8 cellular contexts compared by ENCODE assay signal in genomic region chr7:94375167-94375566, GRCh38. TPM values are rescaled to one million over a fixed set of nuclear protein-coding genes. Genes with fewer than 3 reads are reported as not detected.
DNase-seq lines count a peak whose midpoint lies in the region; ATAC-seq lines count a peak whose summit lies in the region.

No MANE protein-coding gene starts in this region.

- 31% methylated on average over 2 of the region's 2 CpGs for WGBS in right cardiac atrium

- no peak overlapping the region for H3K27ac Mint-ChIP-seq in T-helper 17 cell

- intact Hi-C loops in right cardiac atrium (cut with DNase I), result no loop called here

- peaks cover 12% of the 10 kb centered on the region for H3K27me3 Mint-ChIP-seq in T-helper 17 cell

- H3K4me3 Mint-ChIP-seq in T-helper 17 cell, result no peak overlapping the region

- no peaks in the 10 kb centered on the region for H3K9me3 ChIP-seq in ES-I3 (ENCODE audit: control insufficient read depth, insufficient read depth, low read length)
- H3K9me3 ChIP-seq in right cardiac atrium (ENCODE audit: control insufficient read depth, low read length), result no peaks in the 10 kb centered on the region
- no peaks in the 10 kb centered on the region for H3K9me3 ChIP-seq in T-helper 17 cell (ENCODE audit: control insufficient read depth, low read length, poor library complexity, severe bottlenecking)

- peak overlapping the region; percentile 42 for H3K4me3 ChIP-seq in right cardiac atrium (ENCODE audit: low read length)

- peak overlapping the region; percentile 86 for H3K27ac ChIP-seq in right cardiac atrium (ENCODE audit: low read length)

- peak overlapping the region; percentile 23 for H3K9ac ChIP-seq in ES-I3 (ENCODE audit: low read depth, low read length)

- H3K27me3 ChIP-seq in right cardiac atrium (ENCODE audit: control insufficient read depth, insufficient read depth), result no peaks in the 10 kb centered on the region

- no peaks in the 10 kb centered on the region for H3K4me1 Mint-ChIP-seq in T-helper 17 cell

- peak; percentile 99 for DNase-seq in amniotic epithelial cell (ENCODE audit: low read depth)
- peak; percentile 56 to 78 (median 58) for DNase-seq in right cardiac atrium
- DNase-seq in renal cortical epithelial cell (ENCODE audit: low read depth), result peak; percentile 85
- DNase-seq in NOMO-1 treated with DMSO at 0.1 percent for 48 hours (lab: John Stamatoyannopoulos, UW; ENCODE audit: unreplicated experiment), result no peak
- DNase-seq in central memory CD4-positive, alpha-beta T cell, result no peak
- DNase-seq in DMS114 treated with DMSO at 0.1 percent for 48 hours (lab: John Stamatoyannopoulos, UW; ENCODE audit: unreplicated experiment), result no peak
- no peak for DNase-seq in T-helper 17 cell

- ATAC-seq in right cardiac atrium (peak; percentile 94 to 96), T-helper 17 cell (no peak)

- H3K36me3 ChIP-seq in ES-I3 (ENCODE audit: insufficient read depth, low read length), result no peaks in the 10 kb centered on the region

- no peaks in the 10 kb centered on the region for H3K36me3 Mint-ChIP-seq in T-helper 17 cell (ENCODE audit: low read depth)

- peaks cover 13% of the 10 kb centered on the region for H3K4me1 ChIP-seq in ES-I3 (ENCODE audit: insufficient read depth, low read length)
- no peaks in the 10 kb centered on the region for H3K4me1 ChIP-seq in right cardiac atrium (ENCODE audit: control insufficient read depth, insufficient read depth, low read length)

RNA-seq across cellular contexts. Expression of gene COL1A2, which starts 19.5 kb away (rescaled TPM):
- total RNA-seq in right cardiac atrium (100 to 1,000 TPM; 127 to 259 (median 202) TPM), renal cortical epithelial cell (7.3 and 237 TPM in 2 replicates), T-helper 17 cell (not detected)
- polyA plus RNA-seq in right cardiac atrium, result 115 TPM

Comparison
In these comparisons a context has a peak if more than half of its experiments do, and no peak if none do; other contexts are left out.
1. DNase-seq: peak in amniotic epithelial cell (single experiment), right cardiac atrium (3 of 3) and renal cortical epithelial cell (single experiment); none in NOMO-1 treated with DMSO at 0.1 percent for 48 hours (single experiment), central memory CD4-positive, alpha-beta T cell (single experiment), DMS114 treated with DMSO at 0.1 percent for 48 hours (single experiment) and T-helper 17 cell (0 of 3).